Comparison of ENCODE assay signal across 27 cellular contexts in the genomic region with DNA sequence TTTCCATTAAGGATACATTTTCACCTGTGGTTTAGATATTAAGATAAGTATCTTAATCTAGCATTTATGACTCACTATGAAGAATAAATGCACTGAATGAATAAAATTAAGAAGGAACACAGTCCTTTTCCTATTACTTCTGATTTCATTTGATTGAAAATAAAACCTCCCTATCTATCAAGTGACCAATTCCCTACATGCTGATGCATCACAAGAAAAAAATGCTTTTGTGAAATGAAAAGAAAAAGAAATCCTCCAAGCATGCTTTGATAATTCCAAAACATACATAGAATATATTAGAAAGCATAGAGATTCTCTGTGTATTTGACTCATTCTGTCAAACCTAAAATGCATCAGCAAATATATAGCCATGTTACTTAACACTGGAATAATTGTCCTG. TPM values are rescaled to one million over a fixed set of nuclear protein-coding genes. Genes with fewer than 3 reads are reported as not detected.
"Had no signal": no experiment of that assay in that cellular context is flagged by ENCODE, and none has a peak within 500 bp of the region (broad histone marks: within the 10 kb centered on the region; RNA-seq: fewer than 3 reads in every experiment).

No MANE protein-coding gene starts in this region.

- H3K36me3 ChIP-seq: gastrocnemius medialis, ovary, prostate gland, spleen, thyroid gland, upper lobe of right lung had no signal

- H3K9me3 ChIP-seq: body of pancreas, gastrocnemius medialis, ovary, prostate gland, spleen, thyroid gland, upper lobe of right lung had no signal

- H3K4me3 Mint-ChIP-seq: activated naive CD8-positive, alpha-beta T cell; activated T-cell treated with anti-CD3 and anti-CD28 coated beads, Interleukin-2, amount 50 U/mL, for 4 hours; natural killer cell had no signal

- H3K27me3 ChIP-seq: body of pancreas, gastrocnemius medialis, ovary, spleen, thyroid gland, upper lobe of right lung had no signal

- DNase-seq: activated CD8-positive, alpha-beta memory T cell treated with anti-CD3 and anti-CD28 coated beads, Interleukin-2, amount 50 U/mL, for 48 hours; activated naive CD4-positive, alpha-beta T cell; activated T-cell treated with anti-CD3 and anti-CD28 coated beads, Interleukin-2, amount 50 U/mL, for 4 hours; amniotic stem cell; body of pancreas; caudate nucleus; dermis blood vessel endothelial cell; effector CD8-positive, alpha-beta T cell; gastrocnemius medialis; hippocampal formation; left ventricle myocardium superior; mammary epithelial cell; midbrain; natural killer cell; ovary; spleen; stimulated activated CD4-positive, alpha-beta T cell treated with anti-CD3 and anti-CD28 coated beads, Interleukin-4, amount 100 ng/mL, for 1 hour; stimulated activated naive CD4-positive, alpha-beta T cell; T-helper 1 cell; T-helper 9 cell; thyroid gland; upper lobe of right lung had no signal

- ATAC-seq: activated T-cell treated with anti-CD3 and anti-CD28 coated beads, Interleukin-2, amount 50 U/mL, for 4 hours; body of pancreas; esophagus mucosa; gastrocnemius medialis; left ventricle myocardium superior; natural killer cell; upper lobe of right lung had no signal

- H3K4me1 ChIP-seq: body of pancreas, gastrocnemius medialis, prostate gland, spleen, thyroid gland, upper lobe of right lung had no signal

- H3K9me3 Mint-ChIP-seq: activated T-helper 2 cell treated with anti-CD3 and anti-CD28 coated beads, Interferon-gamma antibody, Interleukin-2, Interleukin-4, amounts not matched to agents 10 μg/mL and 5 μg/mL and 100 μg/mL, durations not matched to agents 14 hours and 24 hours and 36 hours had no signal

- H3K27me3 Mint-ChIP-seq: activated naive CD8-positive, alpha-beta T cell had no signal

- H3K4me3 ChIP-seq: body of pancreas, gastrocnemius medialis, ovary, prostate gland, spleen, thyroid gland, upper lobe of right lung had no signal

- H3K4me1 Mint-ChIP-seq: natural killer cell had no signal

- H3K27ac ChIP-seq: body of pancreas, gastrocnemius medialis, ovary, prostate gland, spleen, thyroid gland, upper lobe of right lung had no signal

- H3K27ac Mint-ChIP-seq: activated naive CD8-positive, alpha-beta T cell; activated T-helper 2 cell treated with anti-CD3 and anti-CD28 coated beads, Interferon-gamma antibody, Interleukin-2, Interleukin-4, amounts not matched to agents 10 μg/mL and 5 μg/mL and 100 μg/mL, durations not matched to agents 14 hours and 24 hours and 36 hours; natural killer cell had no signal

- H3K36me3 Mint-ChIP-seq: activated naive CD8-positive, alpha-beta T cell; natural killer cell had no signal

RNA-seq across cellular contexts. Expression of gene PCDH10, which starts 37.1 kb away (rescaled TPM):
- total RNA-seq: activated CD8-positive, alpha-beta memory T cell treated with anti-CD3 and anti-CD28 coated beads for 36 hours; activated T-cell treated with anti-CD3 and anti-CD28 coated beads, Interleukin-2, amount 50 U/mL, for 4 hours; mammary epithelial cell; natural killer cell had no signal
- polyA plus RNA-seq: mammary epithelial cell had no signal
